ENCODE assay signal across 27 cellular contexts in genomic region chr13:91456837-91457236, GRCh38. TPM values are rescaled to one million over a fixed set of nuclear protein-coding genes. Genes with fewer than 3 reads are reported as not detected.
"Had no signal": no experiment of that assay in that cellular context is flagged by ENCODE, and none has a peak within 500 bp of the region (broad histone marks: within the 10 kb centered on the region; RNA-seq: fewer than 3 reads in every experiment).

No MANE protein-coding gene starts in this region.

- H3K4me3 ChIP-seq: stomach, suprapubic skin, testis, thoracic aorta, thyroid gland, tibial artery, tibial nerve, transverse colon, upper lobe of left lung, upper lobe of right lung, uterus, vagina had no signal

- ATAC-seq: stimulated activated effector memory CD8-positive, alpha-beta T cell treated with anti-CD3 and anti-CD28 coated beads, Interleukin-12 subunit alpha, Interleukin-12 subunit beta, amount 100 ng/mL, for 72 hours; stimulated activated memory B cell treated with anti-CD40 and anti-IgM and Interleukin-4, amounts not matched to agents 10 μg/mL and 1 μg/mL and 100 μg/mL, for 72 hours; stimulated activated naive B cell treated with anti-CD40 and anti-IgM and Interleukin-4, amounts not matched to agents 10 μg/mL and 1 μg/mL and 100 μg/mL, for 72 hours; stimulated activated naive CD8-positive, alpha-beta T cell treated with anti-CD3 and anti-CD28 coated beads, Interleukin-15, amount 100 ng/mL, for 72 hours; stimulated activated naive CD8-positive, alpha-beta T cell treated with anti-CD3 and anti-CD28 coated beads, Interleukin-15, Interleukin-2, amounts not matched to agents 100 U/mL and 50 U/mL, for 24 hours; upper lobe of right lung had no signal

- H3K4me1 ChIP-seq: stomach, suprapubic skin, testis, thyroid gland, tibial artery, tibial nerve, transverse colon, upper lobe of left lung, upper lobe of right lung, uterus, vagina had no signal

- H3K9me3 ChIP-seq: stomach, suprapubic skin, testis, thoracic aorta, thyroid gland, tibial artery, tibial nerve, transverse colon, upper lobe of left lung, upper lobe of right lung, uterus, vagina had no signal

- H3K27ac ChIP-seq: stomach, suprapubic skin, testis, thoracic aorta, thyroid gland, tibial artery, tibial nerve, transverse colon, upper lobe of left lung, upper lobe of right lung, uterus, vagina had no signal

- H3K36me3 ChIP-seq: stomach, suprapubic skin, thoracic aorta, thyroid gland, tibial artery, tibial nerve, transverse colon, upper lobe of left lung, upper lobe of right lung, uterus, vagina had no signal

- H3K27me3 ChIP-seq: stomach, suprapubic skin, testis, thyroid gland, tibial artery, tibial nerve, transverse colon, upper lobe of left lung, upper lobe of right lung, uterus, vagina had no signal

- DNase-seq: stimulated activated CD4-positive, alpha-beta T cell treated with anti-CD3 and anti-CD28 coated beads, Interleukin-2, amount 100 ng/mL, for 48 hours; stimulated activated CD4-positive, alpha-beta T cell treated with anti-CD3 and anti-CD28 coated beads, Interleukin-4, amount 100 ng/mL, for 1 hour; stimulated activated CD4-positive, alpha-beta T cell treated with anti-CD3 and anti-CD28 coated beads, Interleukin-4, amount 100 ng/mL, for 24 hours; stimulated activated CD4-positive, alpha-beta T cell treated with anti-CD3 and anti-CD28 coated beads, Interleukin-4, amount 100 ng/mL, for 4 hours; stimulated activated CD8-positive, alpha-beta memory T cell treated with anti-CD3 and anti-CD28 coated beads, Interleukin-4, amount 100 ng/mL, for 48 hours; stimulated activated naive B cell treated with anti-CD40 and anti-IgM and Interleukin-4, amounts not matched to agents 10 μg/mL and 1 μg/mL and 100 μg/mL, for 72 hours; stimulated activated naive CD4-positive, alpha-beta T cell; stimulated activated naive CD4-positive, alpha-beta T cell treated with Interleukin-2 at 50 U/mL for 16 hours; stimulated activated naive CD8-positive, alpha-beta T cell treated with anti-CD3 and anti-CD28 coated beads, Interleukin-15, amount 100 ng/mL, for 72 hours; stimulated activated naive CD8-positive, alpha-beta T cell treated with anti-CD3 and anti-CD28 coated beads, Interleukin-15, Interleukin-2, amounts not matched to agents 100 U/mL and 50 U/mL, for 24 hours; stomach; substantia nigra; testis; thyroid gland; tibial artery; transverse colon; trophoblast cell; upper lobe of left lung; upper lobe of right lung; uterus had no signal

- FAIRE-seq: urothelium cell line had no signal

RNA-seq across cellular contexts. Expression of gene GPC5, which starts 58.4 kb away (rescaled TPM):
- polyA plus RNA-seq: stomach had no signal
